Comparison of ENCODE assay signal across 9 cellular contexts in genomic region chr2:82825410-82826090, GRCh38.
"Had no signal": no experiment of that assay in that cellular context is flagged by ENCODE, and none has a peak within 500 bp of the region (broad histone marks: within the 10 kb centered on the region; RNA-seq: fewer than 3 reads in every experiment).

No MANE protein-coding gene starts in this region.

- FAIRE-seq: H1, H54, K562 had no signal

- H3K4me3 ChIP-seq: GM23338, K562 had no signal

- ATAC-seq: GM23338, K562 had no signal

- H3K27ac ChIP-seq: HL-60 had no signal

- DNase-seq: H9, HCEC 1CT, IMR-90, KG1 had no signal

- H2AFZ ChIP-seq: GM23338 had no signal

- H3K4me2 ChIP-seq: GM23338 had no signal
